8 cellular contexts compared by ENCODE assay signal in genomic region chr3:14598143-14598569, GRCh38. TPM values are rescaled to one million over a fixed set of nuclear protein-coding genes. Genes with fewer than 3 reads are reported as not detected.
A peak's percentile ranks its signal among the peaks of the same experiment; 100 is the strongest.
DNase-seq lines count a peak whose midpoint lies in the region; ATAC-seq and TF ChIP-seq lines count a peak whose summit lies in the region.

No MANE protein-coding gene starts in this region.

- CTCF ChIA-PET in Caco-2 (lab: Charles Lee): no interaction called here

- no peaks in the 10 kb centered on the region for H3K36me3 Mint-ChIP-seq in Caco-2 (ENCODE audit: insufficient read depth, unreplicated experiment)
- no peaks in the 10 kb centered on the region for H3K36me3 Mint-ChIP-seq in activated T-cell treated with anti-CD3 and anti-CD28 coated beads, Interleukin-2, amount 50 U/mL, for 24 hours (ENCODE audit: low read depth)

- no peak overlapping the region for H3K4me3 ChIP-seq in Caco-2 (ENCODE audit: low read depth, low read length)

- H3K4me1 ChIP-seq in Caco-2: no peaks in the 10 kb centered on the region

- POLR2A ChIA-PET in Caco-2 (lab: Charles Lee): no interaction called here

- H3K9me3 Mint-ChIP-seq in Caco-2 (ENCODE audit: unreplicated experiment): no peaks in the 10 kb centered on the region
- H3K9me3 Mint-ChIP-seq in activated T-cell treated with anti-CD3 and anti-CD28 coated beads, Interleukin-2, amount 50 U/mL, for 24 hours: no peaks in the 10 kb centered on the region

- no peak overlapping the region for H3K27ac Mint-ChIP-seq in Caco-2 (ENCODE audit: unreplicated experiment)
- H3K27ac Mint-ChIP-seq in activated T-cell treated with anti-CD3 and anti-CD28 coated beads, Interleukin-2, amount 50 U/mL, for 24 hours: no peak overlapping the region

- no peaks in the 10 kb centered on the region for H3K4me1 Mint-ChIP-seq in Caco-2 (ENCODE audit: low read depth, unreplicated experiment)
- peaks cover 6% of the 10 kb centered on the region for H3K4me1 Mint-ChIP-seq in activated T-cell treated with anti-CD3 and anti-CD28 coated beads, Interleukin-2, amount 50 U/mL, for 24 hours (ENCODE audit: low read depth)

- no peak overlapping the region for H3K4me3 Mint-ChIP-seq in Caco-2 (ENCODE audit: unreplicated experiment)
- no peak overlapping the region for H3K4me3 Mint-ChIP-seq in activated T-cell treated with anti-CD3 and anti-CD28 coated beads, Interleukin-2, amount 50 U/mL, for 24 hours

- BruUV-seq in Caco-2 (replicated peaks; lab: Mats Ljungman, UMichigan): no TSS peak

- no peaks in the 10 kb centered on the region for H3K27me3 ChIP-seq in Caco-2 (replicated peaks; ENCODE audit: control insufficient read depth, insufficient read depth, low read length)

- no peak for ATAC-seq in HG03039 (IDR thresholded peaks at IDR 0.05; ENCODE audit: unreplicated experiment)
- no peak for ATAC-seq in GM21360 (IDR thresholded peaks at IDR 0.05; ENCODE audit: unreplicated experiment)
- no peak for ATAC-seq in GM18909 (IDR thresholded peaks at IDR 0.05; ENCODE audit: poor library complexity, unreplicated experiment)

- TF ChIP-seq CTCF in Caco-2 (IDR thresholded peaks at IDR 0.05; ENCODE audit: insufficient read depth in 1 of 2, low read depth in 1 of 2, low read length in 1 of 2, severe bottlenecking in 1 of 2, unreplicated experiment in 1 of 2): no peak

- H3K9me3 ChIP-seq in Caco-2: no peaks in the 10 kb centered on the region

- peaks cover 8% of the 10 kb centered on the region for H3K27me3 Mint-ChIP-seq in Caco-2 (ENCODE audit: insufficient read depth, unreplicated experiment)
- peaks cover 72% of the 10 kb centered on the region for H3K27me3 Mint-ChIP-seq in activated T-cell treated with anti-CD3 and anti-CD28 coated beads, Interleukin-2, amount 50 U/mL, for 24 hours

- DNase-seq in Caco-2 (peak; percentile 55 to 69), NCI-H146 (lab: John Stamatoyannopoulos, UW) (peak; percentile 74), head of caudate nucleus (peak in 34 of 42 donors; percentile 6 to 77 (median 42))
- DNase-seq in activated T-cell treated with anti-CD3 and anti-CD28 coated beads, Interleukin-2, amount 50 U/mL, for 24 hours: peak; percentile 53
- DNase-seq in stimulated activated CD8-positive, alpha-beta memory T cell treated with anti-CD3 and anti-CD28 coated beads, Interleukin-7, amount 100 ng/mL, for 4 hours (ENCODE audit: low read depth in 2 of 2): peak; percentile 1 to 12

- H3K36me3 ChIP-seq in Caco-2 (ENCODE audit: control insufficient read depth, insufficient read depth, low read length): no peaks in the 10 kb centered on the region

- intact Hi-C loops in Caco-2 (cut with micrococcal nuclease; ENCODE audit: unreplicated experiment): no loop called here
- intact Hi-C loops in head of caudate nucleus (cut with DNase I): no loop called here

RNA-seq across cellular contexts. Expression of gene CCDC174, which starts 53.4 kb away (rescaled TPM):
- 22.4 and 24.6 TPM in 2 replicates for total RNA-seq in Caco-2 (2022)

RNA-seq across cellular contexts. Expression of gene GRIP2, which starts 58.0 kb away (rescaled TPM):
- total RNA-seq in Caco-2 (2022): 2.2 and 4.5 TPM in 2 replicates

Comparison
In these comparisons a context has a peak if more than half of its experiments do, and no peak if none do; other contexts are left out.
1. DNase-seq: peak in every context shown above with its lines; median percentile 74 in NCI-H146; 62 in Caco-2; 53 in activated T-cell treated with anti-CD3 and anti-CD28 coated beads, Interleukin-2, amount 50 U/mL, for 24 hours; 42 in head of caudate nucleus; 6 in stimulated activated CD8-positive, alpha-beta memory T cell treated with anti-CD3 and anti-CD28 coated beads, Interleukin-7, amount 100 ng/mL, for 4 hours.